8 cellular contexts compared by ENCODE assay signal in genomic region chr4:336893-337142, GRCh38. TPM values are rescaled to one million over a fixed set of nuclear protein-coding genes. Genes with fewer than 3 reads are reported as not detected.
DNase-seq lines count a peak whose midpoint lies in the region; TF ChIP-seq lines count a peak whose summit lies in the region.

No MANE protein-coding gene starts in this region.

- no peak for DNase-seq in T-helper 2 cell treated with Interferon-gamma antibody and Interleukin-4, amounts not matched to agents 5 μg/mL and 100 μg/mL, for 36 hours (ENCODE audit: low spot score)
- DNase-seq in T-helper 2 cell (no peak), SJSA1 (ENCODE audit: low read depth in 1 of 2, low spot score in 2 of 2) (no peak), esophagus squamous epithelium (lab: John Stamatoyannopoulos, UW) (no peak), pons (ENCODE audit: low spot score) (peak; percentile 19), NCI-H345 treated with DMSO at 0.1 percent for 48 hours (lab: John Stamatoyannopoulos, UW; ENCODE audit: unreplicated experiment) (no peak), NCI-H2029 (lab: John Stamatoyannopoulos, UW) (no peak), EL (no peak)

- intact Hi-C loops in esophagus squamous epithelium (cut with DNase I): no loop called here

- H3K4me3 ChIP-seq in SJSA1 (peak overlapping the region; percentile 40), esophagus squamous epithelium (peak overlapping the region; percentile 70 to 98 (median 94))

- H3K9me3 Mint-ChIP-seq in T-helper 2 cell treated with Interferon-gamma antibody and Interleukin-4, amounts not matched to agents 5 μg/mL and 100 μg/mL, for 36 hours: peaks cover 41% of the 10 kb centered on the region

- TF ChIP-seq CTCF in esophagus squamous epithelium (IDR thresholded peaks at IDR 0.05): no peak

- H3K4me1 ChIP-seq in SJSA1 (replicated peaks) (no peaks in the 10 kb centered on the region), esophagus squamous epithelium (peaks cover 0 to 36% (median 10%) of the 10 kb centered on the region in 3 donors)

- H3K36me3 ChIP-seq in SJSA1 (no peaks in the 10 kb centered on the region), esophagus squamous epithelium (peaks cover 0 to 19% (median 0%) of the 10 kb centered on the region in 3 donors)

- H3K9me3 ChIP-seq in SJSA1 (replicated peaks) (no peaks in the 10 kb centered on the region), esophagus squamous epithelium (peaks cover 0 to 18% (median 10%) of the 10 kb centered on the region in 3 donors)

- H3K27ac ChIP-seq in SJSA1 (no peak overlapping the region), esophagus squamous epithelium (peak overlapping the region; percentile 86 to 98 (median 94))

- TF ChIP-seq POLR2A in esophagus squamous epithelium (IDR thresholded peaks at IDR 0.05): no peak

- H3K27ac Mint-ChIP-seq in T-helper 2 cell treated with Interferon-gamma antibody and Interleukin-4, amounts not matched to agents 5 μg/mL and 100 μg/mL, for 36 hours: peak overlapping the region; percentile 99

- peaks cover 48% of the 10 kb centered on the region for H3K36me3 Mint-ChIP-seq in T-helper 2 cell treated with Interferon-gamma antibody and Interleukin-4, amounts not matched to agents 5 μg/mL and 100 μg/mL, for 36 hours (ENCODE audit: low read depth)

- H3K4me1 Mint-ChIP-seq in T-helper 2 cell treated with Interferon-gamma antibody and Interleukin-4, amounts not matched to agents 5 μg/mL and 100 μg/mL, for 36 hours (ENCODE audit: low read depth): peaks cover 10% of the 10 kb centered on the region

- no CpG with 5 or more reads among the region's 18 CpGs for WGBS in esophagus squamous epithelium, 2 donors

- peaks cover 4% of the 10 kb centered on the region for H3K27me3 Mint-ChIP-seq in T-helper 2 cell treated with Interferon-gamma antibody and Interleukin-4, amounts not matched to agents 5 μg/mL and 100 μg/mL, for 36 hours (ENCODE audit: low read depth)

- H3K27me3 ChIP-seq in SJSA1 (replicated peaks) (no peaks in the 10 kb centered on the region), esophagus squamous epithelium (no peaks in the 10 kb centered on the region)

- H3K4me3 Mint-ChIP-seq in T-helper 2 cell treated with Interferon-gamma antibody and Interleukin-4, amounts not matched to agents 5 μg/mL and 100 μg/mL, for 36 hours: peak overlapping the region; percentile 99

RNA-seq across cellular contexts. Expression of gene ZNF141, which starts 0.8 kb away (rescaled TPM):
- 0.68 and 1.0 TPM in 2 replicates for total RNA-seq in SJSA1 (2014; rRNA removed; shearing (Covaris generic))
- total RNA-seq in esophagus squamous epithelium: 10 to 100 TPM in 1 of 4 donors, 1 to 10 TPM in 3; 5.9 to 24.4 (median 7.3) TPM

RNA-seq across cellular contexts. Expression of gene ZNF732, which starts 31.5 kb away (rescaled TPM):
- not detected in 2 replicates for total RNA-seq in SJSA1 (2014; rRNA removed; shearing (Covaris generic))
- total RNA-seq in esophagus squamous epithelium: 1 to 10 TPM; 1.4 to 2.3 (median 1.7) TPM
